In genomic region chr1:187092104-187092503, GRCh38 we compare ENCODE assay signal across 1 cellular context.
TF ChIP-seq lines count a peak whose summit lies in the region.

No MANE protein-coding gene starts in this region.

TF ChIP-seq in IMR-90, 13 proteins besides CTCF, POLR2A, EP300 and RAD21:
- TF ChIP-seq MAZ (IDR thresholded peaks at IDR 0.05; ENCODE audit: borderline replicate concordance, low read depth, low read length) (no peak), CEBPB (IDR thresholded peaks at IDR 0.05; ENCODE audit: low read depth, low read length) (no peak), BHLHE40 (IDR thresholded peaks at IDR 0.05; ENCODE audit: low read depth, low read length) (no peak), RCOR1 (IDR thresholded peaks at IDR 0.05; ENCODE audit: insufficient replicate concordance, low read length) (no peak), CHD1 (IDR thresholded peaks at IDR 0.05; ENCODE audit: low read depth, low read length) (no peak), SMC3 (IDR thresholded peaks at IDR 0.05; ENCODE audit: low read depth, low read length) (no peak), NFE2L2 (IDR thresholded peaks at IDR 0.05; ENCODE audit: low read depth, low read length) (no peak), RFX5 (IDR thresholded peaks at IDR 0.05; ENCODE audit: low read depth, low read length) (no peak), FOS (IDR thresholded peaks at IDR 0.05; ENCODE audit: low read depth, low read length) (no peak), MXI1 (IDR thresholded peaks at IDR 0.05; ENCODE audit: borderline replicate concordance, low read depth, low read length) (no peak), MAFK (IDR thresholded peaks at IDR 0.05; ENCODE audit: low read depth, low read length) (no peak)
- TF ChIP-seq, protein P1, sequence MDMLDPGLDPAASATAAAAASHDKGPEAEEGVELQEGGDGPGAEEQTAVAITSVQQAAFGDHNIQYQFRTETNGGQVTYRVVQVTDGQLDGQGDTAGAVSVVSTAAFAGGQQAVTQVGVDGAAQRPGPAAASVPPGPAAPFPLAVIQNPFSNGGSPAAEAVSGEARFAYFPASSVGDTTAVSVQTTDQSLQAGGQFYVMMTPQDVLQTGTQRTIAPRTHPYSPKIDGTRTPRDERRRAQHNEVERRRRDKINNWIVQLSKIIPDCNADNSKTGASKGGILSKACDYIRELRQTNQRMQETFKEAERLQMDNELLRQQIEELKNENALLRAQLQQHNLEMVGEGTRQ (IDR thresholded peaks at IDR 0.05; ENCODE audit: low read depth, low read length): no peak
- TF ChIP-seq, protein P2, sequence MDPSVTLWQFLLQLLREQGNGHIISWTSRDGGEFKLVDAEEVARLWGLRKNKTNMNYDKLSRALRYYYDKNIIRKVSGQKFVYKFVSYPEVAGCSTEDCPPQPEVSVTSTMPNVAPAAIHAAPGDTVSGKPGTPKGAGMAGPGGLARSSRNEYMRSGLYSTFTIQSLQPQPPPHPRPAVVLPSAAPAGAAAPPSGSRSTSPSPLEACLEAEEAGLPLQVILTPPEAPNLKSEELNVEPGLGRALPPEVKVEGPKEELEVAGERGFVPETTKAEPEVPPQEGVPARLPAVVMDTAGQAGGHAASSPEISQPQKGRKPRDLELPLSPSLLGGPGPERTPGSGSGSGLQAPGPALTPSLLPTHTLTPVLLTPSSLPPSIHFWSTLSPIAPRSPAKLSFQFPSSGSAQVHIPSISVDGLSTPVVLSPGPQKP (IDR thresholded peaks at IDR 0.05; ENCODE audit: borderline replicate concordance, low read depth, low read length): no peak
